Comparison of ENCODE assay signal across 9 cellular contexts in genomic region chr3:149273096-149273751, GRCh38. TPM values are rescaled to one million over a fixed set of nuclear protein-coding genes. Genes with fewer than 3 reads are reported as not detected.
DNase-seq lines count a peak whose midpoint lies in the region; TF ChIP-seq lines count a peak whose summit lies in the region.
"Had no signal": no experiment of that assay in that cellular context is flagged by ENCODE, and none has a peak within 500 bp of the region (broad histone marks: within the 10 kb centered on the region; RNA-seq: fewer than 3 reads in every experiment).

No MANE protein-coding gene starts in this region.

- H3F3A ChIP-seq in PC-9 (ENCODE audit: insufficient read depth, low read depth), result peaks cover 11% of the 10 kb centered on the region; the same call in 1 of the 2 replicates

- peak; percentile 95 for TF ChIP-seq CTCF in GM12801 (IDR thresholded peaks at IDR 0.05; ENCODE audit: extremely low read depth, insufficient read length)
- peak; percentile 96 for TF ChIP-seq CTCF in HFFc6 (IDR thresholded peaks at IDR 0.05)
- peak; percentile 89 for TF ChIP-seq CTCF in PC-9 (conservative IDR thresholded peaks at IDR 0.05)
- TF ChIP-seq CTCF in chondrocyte (IDR thresholded peaks at IDR 0.05), result peak; percentile 100
- peak; percentile 82 to 97 (median 92) for TF ChIP-seq CTCF in testis (IDR thresholded peaks at IDR 0.05)

- peaks cover 17% of the 10 kb centered on the region for H3K4me1 ChIP-seq in PC-9 (replicated peaks; ENCODE audit: insufficient read depth)
- H3K4me1 ChIP-seq in testis, result no peaks in the 10 kb centered on the region

- H3K4me3 Mint-ChIP-seq in HFFc6 (no peak overlapping the region), chondrocyte (ENCODE audit: unreplicated experiment) (no peak overlapping the region)
- H3K4me3 Mint-ChIP-seq: T-helper 1 cell treated with Interleukin-12 subunit alpha and Interleukin-12 subunit beta and Interleukin-4 antibody, amounts not matched to agents 30 μg/mL and 1 μg/mL, for 36 hours had no signal

- H3K27me3 Mint-ChIP-seq in HFFc6 (ENCODE audit: insufficient read depth) (no peaks in the 10 kb centered on the region), chondrocyte (ENCODE audit: low read depth) (no peaks in the 10 kb centered on the region)

- peaks cover 51% of the 10 kb centered on the region for H3K4me1 Mint-ChIP-seq in HFFc6 (ENCODE audit: low read depth)
- peaks cover 47% of the 10 kb centered on the region for H3K4me1 Mint-ChIP-seq in chondrocyte (ENCODE audit: low read depth)

- TF ChIP-seq POLR2A in testis (IDR thresholded peaks at IDR 0.05), result no peak

- DNase-seq in AG08396 (ENCODE audit: low spot score) (peak; percentile 66), HFFc6 (peak; percentile 87), M059J (ENCODE audit: low read depth) (peak; percentile 90), PC-9 (peak; percentile 48 to 71), chondrocyte (ENCODE audit: low spot score) (no peak), left kidney (ENCODE audit: low read depth, low spot score) (peak; percentile 91), testis (peak; percentile 68)

- H3K9me2 ChIP-seq in PC-9 (ENCODE audit: insufficient read depth), result no peaks in the 10 kb centered on the region

- H3K27ac Mint-ChIP-seq in HFFc6, result no peak overlapping the region
- H3K27ac Mint-ChIP-seq in chondrocyte (ENCODE audit: unreplicated experiment), result no peak overlapping the region
- H3K27ac Mint-ChIP-seq: T-helper 1 cell treated with Interleukin-12 subunit alpha and Interleukin-12 subunit beta and Interleukin-4 antibody, amounts not matched to agents 30 μg/mL and 1 μg/mL, for 36 hours had no signal

- no peak overlapping the region for H3K27ac ChIP-seq in PC-9
- no peak overlapping the region for H3K27ac ChIP-seq in testis

- H3K36me3 Mint-ChIP-seq in HFFc6 (ENCODE audit: low read depth) (no peaks in the 10 kb centered on the region), chondrocyte (ENCODE audit: low read depth) (no peaks in the 10 kb centered on the region)

- no peak overlapping the region for H3K4me2 ChIP-seq in PC-9

- H3K4me3 ChIP-seq in PC-9 (no peak overlapping the region), testis (no peak overlapping the region)

- H2AFZ ChIP-seq in PC-9, result no peak overlapping the region

- H3K27me3 ChIP-seq in PC-9 (ENCODE audit: insufficient read depth, low read depth) (no peaks in the 10 kb centered on the region), testis (no peaks in the 10 kb centered on the region)

- CTCF ChIA-PET in PC-9 (lab: Charles Lee), result interaction anchor here (0.5 to 1.0 kb wide), 2 partner anchors 27 to 318 kb away, joined by 4 to 5 read pairs; no protein-coding TSS in a partner anchor

- H3K79me2 ChIP-seq in PC-9 (ENCODE audit: low read depth), result no peaks in the 10 kb centered on the region

- no peaks in the 10 kb centered on the region for H4K20me1 ChIP-seq in PC-9 (ENCODE audit: insufficient read depth)

- H3K9me3 Mint-ChIP-seq in HFFc6 (no peaks in the 10 kb centered on the region), chondrocyte (ENCODE audit: low read depth) (no peaks in the 10 kb centered on the region)
- H3K9me3 Mint-ChIP-seq: T-helper 1 cell treated with Interleukin-12 subunit alpha and Interleukin-12 subunit beta and Interleukin-4 antibody, amounts not matched to agents 30 μg/mL and 1 μg/mL, for 36 hours had no signal

- H3K9me3 ChIP-seq in PC-9 (ENCODE audit: insufficient read depth, low read depth) (0 out of 2 replicates have a peak, but pooled peaks cover 10% of the 10 kb centered on the region), testis (no peaks in the 10 kb centered on the region)

- intact Hi-C loops in PC-9 (cut with micrococcal nuclease; ENCODE audit: unreplicated experiment) (loop anchor here (1.0 to 10.0 kb wide), 10 partner anchors 27 to 699 kb away; partner anchors contain the start of gene PFN2), testis (cut with DNase I; ENCODE audit: low total_unique reads) (loop anchor here (5.0 to 10.0 kb wide), 2 partner anchors 151 to 318 kb away; no protein-coding TSS in a partner anchor)

- 53 to 54% methylated on average over 4 of the region's 4 CpGs for WGBS in testis, 2 donors

- BruUV-seq in PC-9 (replicated peaks; lab: Mats Ljungman, UMichigan), result no TSS peak

- POLR2A ChIA-PET in PC-9 (lab: Charles Lee; ENCODE audit: unreplicated experiment), result no interaction called here

- no peaks in the 10 kb centered on the region for H3K36me3 ChIP-seq in PC-9 (ENCODE audit: low read depth)
- H3K36me3 ChIP-seq in testis (ENCODE audit: low read depth, missing control alignments), result no peaks in the 10 kb centered on the region

RNA-seq across cellular contexts. Expression of gene CP, which starts 51.6 kb away (rescaled TPM):
- not detected for total RNA-seq in HFFc6 (2021; fragmentation: NEBNext Ultra II Directional; extraction: Animal tissue kit (Norgen Biotek cat#: 25700))
- total RNA-seq in M059J (2014; rRNA removed; shearing (Covaris generic)), result 2.7 and 3.4 TPM in 2 replicates
- total RNA-seq in PC-9 (2021) (0.28 TPM in 1 of 2 replicates, not detected in the other), chondrocyte (not detected in 3 replicates), testis (10 to 100 TPM; 10.3 to 13.8 TPM)
- polyA plus RNA-seq in testis (ENCODE audit: insufficient read depth, low read depth, low replicate concordance), result 6.1 TPM
